10 cellular contexts compared by ENCODE assay signal in genomic region chr10:29243750-29244149, GRCh38. TPM values are rescaled to one million over a fixed set of nuclear protein-coding genes. Genes with fewer than 3 reads are reported as not detected.
DNase-seq lines count a peak whose midpoint lies in the region; ATAC-seq, FAIRE-seq and TF ChIP-seq lines count a peak whose summit lies in the region.
"Had no signal": no experiment of that assay in that cellular context is flagged by ENCODE, and none has a peak within 500 bp of the region (broad histone marks: within the 10 kb centered on the region; RNA-seq: fewer than 3 reads in every experiment).

No MANE protein-coding gene starts in this region.

- no peaks in the 10 kb centered on the region for H3K27me3 ChIP-seq in small intestine (ENCODE audit: control insufficient read depth in 2 of 2, insufficient read depth in 2 of 2, low read length in 2 of 2)

- no peaks in the 10 kb centered on the region for H3K4me1 ChIP-seq in small intestine (ENCODE audit: control insufficient read depth in 2 of 2, insufficient read depth in 1 of 2, low read depth in 1 of 2, low read length in 1 of 2)

- no peak for ATAC-seq in stimulated activated effector memory CD8-positive, alpha-beta T cell treated with anti-CD3 and anti-CD28 coated beads, Interleukin-12 subunit alpha, Interleukin-12 subunit beta, amount 100 ng/mL, for 72 hours

- H3K4me3 ChIP-seq in fibroblast of mammary gland (ENCODE audit: control insufficient read depth, low read depth, low read length) = no peak overlapping the region
- H3K4me3 ChIP-seq in small intestine (ENCODE audit: low read depth in 1 of 2, low read length in 2 of 2) = no peak overlapping the region

- WGBS in small intestine, 3 donors = 88 to 95% (median 93%) methylated on average over 1 of the region's 1 CpG

- no peaks in the 10 kb centered on the region for H3K9me3 ChIP-seq in small intestine (ENCODE audit: control insufficient read depth, low read depth)

- intact Hi-C loops in activated CD4-positive, alpha-beta T cell treated with anti-CD3 and anti-CD28 coated beads, Interleukin-2, amount 10 ng/mL, durations not matched to agents 24 days and 14 days (cut with micrococcal nuclease) = no loop called here

- H3K4me3 Mint-ChIP-seq in stimulated activated effector memory CD8-positive, alpha-beta T cell treated with anti-CD3 and anti-CD28 coated beads, Interleukin-12 subunit alpha, Interleukin-12 subunit beta, amount 100 ng/mL, for 72 hours = no peak overlapping the region
- no peak overlapping the region for H3K4me3 Mint-ChIP-seq in activated CD4-positive, alpha-beta T cell treated with anti-CD3 and anti-CD28 coated beads, Interleukin-2, amount 10 ng/mL, durations not matched to agents 24 days and 14 days

- no peaks in the 10 kb centered on the region for H3K4me1 Mint-ChIP-seq in stimulated activated effector memory CD8-positive, alpha-beta T cell treated with anti-CD3 and anti-CD28 coated beads, Interleukin-12 subunit alpha, Interleukin-12 subunit beta, amount 100 ng/mL, for 72 hours
- no peaks in the 10 kb centered on the region for H3K4me1 Mint-ChIP-seq in activated CD4-positive, alpha-beta T cell treated with anti-CD3 and anti-CD28 coated beads, Interleukin-2, amount 10 ng/mL, durations not matched to agents 24 days and 14 days

- FAIRE-seq in small intestine (lab: Jason Lieb, UNC) = no peak

- peak; percentile 3 to 7 for DNase-seq in NCI-H524 (lab: John Stamatoyannopoulos, UW)
- no peak for DNase-seq in NCI-H524 treated with DMSO at 0.1 percent for 48 hours (lab: John Stamatoyannopoulos, UW)
- peak; percentile 25 for DNase-seq in OCI-M1 (lab: John Stamatoyannopoulos, UW)
- peak; percentile 19 for DNase-seq in fibroblast of mammary gland (ENCODE audit: low read depth)
- peak; percentile 4 for DNase-seq in small intestine
- DNase-seq in stimulated activated effector memory CD8-positive, alpha-beta T cell treated with anti-CD3 and anti-CD28 coated beads, Interleukin-12 subunit alpha, Interleukin-12 subunit beta, amount 100 ng/mL, for 72 hours (ENCODE audit: low spot score in 2 of 2) = no peak
- DNase-seq in activated CD4-positive, alpha-beta T cell treated with anti-CD3 and anti-CD28 coated beads, Interleukin-2, amount 10 ng/mL, durations not matched to agents 24 days and 14 days = no peak
- no peak for DNase-seq in activated gamma-delta T cell treated with Interleukin-2 at 50 U/mL for 16 hours
- DNase-seq: activated CD4-positive, alpha-beta T cell treated with anti-CD3 and anti-CD28 coated beads for 4 hours; AML-193 had no signal

- H3K9me3 Mint-ChIP-seq in stimulated activated effector memory CD8-positive, alpha-beta T cell treated with anti-CD3 and anti-CD28 coated beads, Interleukin-12 subunit alpha, Interleukin-12 subunit beta, amount 100 ng/mL, for 72 hours = peaks cover 2% of the 10 kb centered on the region
- H3K9me3 Mint-ChIP-seq in activated CD4-positive, alpha-beta T cell treated with anti-CD3 and anti-CD28 coated beads, Interleukin-2, amount 10 ng/mL, durations not matched to agents 24 days and 14 days = no peaks in the 10 kb centered on the region

- TF ChIP-seq CTCF in fibroblast of mammary gland (conservative IDR thresholded peaks at IDR 0.05; ENCODE audit: control insufficient read depth, insufficient read depth, low read depth, low read length) = peak; percentile 52

- no peaks in the 10 kb centered on the region for H3K36me3 Mint-ChIP-seq in stimulated activated effector memory CD8-positive, alpha-beta T cell treated with anti-CD3 and anti-CD28 coated beads, Interleukin-12 subunit alpha, Interleukin-12 subunit beta, amount 100 ng/mL, for 72 hours
- no peaks in the 10 kb centered on the region for H3K36me3 Mint-ChIP-seq in activated CD4-positive, alpha-beta T cell treated with anti-CD3 and anti-CD28 coated beads, Interleukin-2, amount 10 ng/mL, durations not matched to agents 24 days and 14 days (ENCODE audit: low read depth)

- no peaks in the 10 kb centered on the region for H3K27me3 Mint-ChIP-seq in activated CD4-positive, alpha-beta T cell treated with anti-CD3 and anti-CD28 coated beads, Interleukin-2, amount 10 ng/mL, durations not matched to agents 24 days and 14 days

- H3K27ac Mint-ChIP-seq in stimulated activated effector memory CD8-positive, alpha-beta T cell treated with anti-CD3 and anti-CD28 coated beads, Interleukin-12 subunit alpha, Interleukin-12 subunit beta, amount 100 ng/mL, for 72 hours = no peak overlapping the region
- no peak overlapping the region for H3K27ac Mint-ChIP-seq in activated CD4-positive, alpha-beta T cell treated with anti-CD3 and anti-CD28 coated beads, Interleukin-2, amount 10 ng/mL, durations not matched to agents 24 days and 14 days

- no peak overlapping the region for H3K27ac ChIP-seq in small intestine (ENCODE audit: low read depth in 1 of 2, low read length in 1 of 2)

- H3K36me3 ChIP-seq in small intestine (ENCODE audit: control insufficient read depth in 2 of 2, insufficient read depth in 2 of 2, low read length in 2 of 2) = no peaks in the 10 kb centered on the region

RNA-seq across cellular contexts. Expression of gene LYZL1, which starts 45.1 kb away (rescaled TPM):
- not detected for polyA plus RNA-seq in small intestine
- total RNA-seq in activated CD4-positive, alpha-beta T cell treated with anti-CD3 and anti-CD28 coated beads, Interleukin-2, amount 10 ng/mL, durations not matched to agents 24 days and 14 days = not detected in 2 replicates

Comparison
In these comparisons a context has a peak if more than half of its experiments do, and no peak if none do; other contexts are left out.
1. DNase-seq: peak in NCI-H524 (2 of 2), OCI-M1 (single experiment), fibroblast of mammary gland (single experiment) and small intestine (single experiment); none in NCI-H524 treated with DMSO at 0.1 percent for 48 hours (single experiment), stimulated activated effector memory CD8-positive, alpha-beta T cell treated with anti-CD3 and anti-CD28 coated beads, Interleukin-12 subunit alpha, Interleukin-12 subunit beta, amount 100 ng/mL, for 72 hours (0 of 2), activated CD4-positive, alpha-beta T cell treated with anti-CD3 and anti-CD28 coated beads, Interleukin-2, amount 10 ng/mL, durations not matched to agents 24 days and 14 days (single experiment) and activated gamma-delta T cell treated with Interleukin-2 at 50 U/mL for 16 hours (single experiment).